18 cellular contexts compared by ENCODE assay signal in genomic region chr1:109083495-109083894, GRCh38. TPM values are rescaled to one million over a fixed set of nuclear protein-coding genes. Genes with fewer than 3 reads are reported as not detected.
DNase-seq lines count a peak whose midpoint lies in the region; TF ChIP-seq lines count a peak whose summit lies in the region.
"Had no signal": no experiment of that assay in that cellular context is flagged by ENCODE, and none has a peak within 500 bp of the region (broad histone marks: within the 10 kb centered on the region; RNA-seq: fewer than 3 reads in every experiment).

No MANE protein-coding gene starts in this region.

- no peaks in the 10 kb centered on the region for H3K9me3 Mint-ChIP-seq in activated T-cell treated with anti-CD3 and anti-CD28 coated beads, Interleukin-2, amount 50 U/mL, for 24 hours
- H3K9me3 Mint-ChIP-seq: CD4-positive, alpha-beta T cell had no signal

- H3K36me3 Mint-ChIP-seq in activated T-cell treated with anti-CD3 and anti-CD28 coated beads, Interleukin-2, amount 50 U/mL, for 24 hours (ENCODE audit: low read depth): no peaks in the 10 kb centered on the region

- no peak overlapping the region for H3K9ac ChIP-seq in SK-N-MC (ENCODE audit: insufficient read length)
- H3K9ac ChIP-seq: SK-N-SH had no signal

- in situ Hi-C loops in G401 (cut with HindIII; ENCODE audit: low sequenced_read_pairs): no loop called here
- in situ Hi-C loops in ACHN (cut with HindIII; ENCODE audit: low pct_ligation_motif_present, low pct_unique_long_range_greater_than_20kb, low sequenced_read_pairs): no loop called here

- H3K27ac ChIP-seq in SK-N-MC (peak overlapping the region; percentile 5; the same call in 1 of the 2 replicates), dorsolateral prefrontal cortex (peak overlapping the region; percentile 24 to 96 (median 90))
- H3K27ac ChIP-seq: Peyer's patch had no signal

- H3K9me3 ChIP-seq in SK-N-MC (ENCODE audit: low read depth, low read length) (no peaks in the 10 kb centered on the region), neuron (ENCODE audit: low read length) (no peaks in the 10 kb centered on the region)
- H3K9me3 ChIP-seq: BE2C, Peyer's patch, SK-N-SH had no signal

- intact Hi-C loops in dorsolateral prefrontal cortex (cut with DNase I): loop anchor here in 1 of 2 donors (5.0 kb wide), 1 partner anchor 121 kb away; the partner anchor contains the start of gene CLCC1

- DNase-seq in SK-N-MC (ENCODE audit: low read depth, low spot score): no peak
- DNase-seq in dorsolateral prefrontal cortex: no peak
- no peak for DNase-seq in NCI-H146 (lab: John Stamatoyannopoulos, UW)
- no peak for DNase-seq in G401 (ENCODE audit: low spot score)
- DNase-seq in activated T-cell treated with anti-CD3 and anti-CD28 coated beads, Interleukin-2, amount 50 U/mL, for 24 hours: no peak
- DNase-seq in ACHN: no peak
- DNase-seq: BE2C; Calu3; CD4-positive, alpha-beta T cell; GOT3; MM.1S; NCI-H1092 treated with DMSO at 0.1 percent for 48 hours; NCI-H1694; NCI-H2227 treated with DMSO at 0.1 percent for 48 hours; NCI-H524; Peyer's patch; SK-N-SH had no signal

- H3K27me3 Mint-ChIP-seq in activated T-cell treated with anti-CD3 and anti-CD28 coated beads, Interleukin-2, amount 50 U/mL, for 24 hours: no peaks in the 10 kb centered on the region
- H3K27me3 Mint-ChIP-seq: CD4-positive, alpha-beta T cell had no signal

- H3K4me1 ChIP-seq in neuron (ENCODE audit: insufficient read depth, low read length): peaks cover 27% of the 10 kb centered on the region
- H3K4me1 ChIP-seq: BE2C, Peyer's patch had no signal

- H3K4me1 Mint-ChIP-seq in activated T-cell treated with anti-CD3 and anti-CD28 coated beads, Interleukin-2, amount 50 U/mL, for 24 hours (ENCODE audit: low read depth): no peaks in the 10 kb centered on the region

- H3K36me3 ChIP-seq in SK-N-MC (ENCODE audit: insufficient read depth, low read length): no peaks in the 10 kb centered on the region
- no peaks in the 10 kb centered on the region for H3K36me3 ChIP-seq in neuron (ENCODE audit: insufficient read depth, low read length)
- H3K36me3 ChIP-seq: BE2C, Peyer's patch had no signal

- peak overlapping the region; percentile 73 for H2AFZ ChIP-seq in neuron (ENCODE audit: low read depth, low read length)

- H3K4me3 ChIP-seq in SK-N-MC: no peak overlapping the region
- H3K4me3 ChIP-seq in dorsolateral prefrontal cortex: peak overlapping the region in 2 of 59 donors; percentile 8 to 10
- no peak overlapping the region for H3K4me3 ChIP-seq in neuron (ENCODE audit: low read length)
- H3K4me3 ChIP-seq: Peyer's patch had no signal

- H3K27ac Mint-ChIP-seq in activated T-cell treated with anti-CD3 and anti-CD28 coated beads, Interleukin-2, amount 50 U/mL, for 24 hours: no peak overlapping the region
- H3K27ac Mint-ChIP-seq: CD4-positive, alpha-beta T cell had no signal

- H3K27me3 ChIP-seq in dorsolateral prefrontal cortex: no peaks in the 10 kb centered on the region
- H3K27me3 ChIP-seq in neuron (ENCODE audit: insufficient read depth, low read length): no peaks in the 10 kb centered on the region
- H3K27me3 ChIP-seq: BE2C, Peyer's patch had no signal

- H3K4me3 Mint-ChIP-seq in activated T-cell treated with anti-CD3 and anti-CD28 coated beads, Interleukin-2, amount 50 U/mL, for 24 hours: no peak overlapping the region
- H3K4me3 Mint-ChIP-seq: CD4-positive, alpha-beta T cell had no signal

- TF ChIP-seq CTCF in dorsolateral prefrontal cortex (IDR thresholded peaks at IDR 0.05 in 54 of 56, conservative IDR thresholded peaks at IDR 0.05 in 2 of 56; ENCODE audit: low read depth in 1 of 56, partially characterized antibody in 56 of 56): no peak

RNA-seq across cellular contexts. Expression of gene TMEM167B, which starts 7.1 kb away (rescaled TPM):
- 10 to 100 TPM; 38.9 to 69.5 (median 53.9) TPM for total RNA-seq in dorsolateral prefrontal cortex
- total RNA-seq in G401 (2014; rRNA removed; shearing (Covaris generic)): 7.2 and 9.6 TPM in 2 replicates

RNA-seq across cellular contexts. Expression of gene TAF13, which starts 7.7 kb away (rescaled TPM):
- total RNA-seq in dorsolateral prefrontal cortex: 10 to 100 TPM; 41.9 to 89.0 (median 66.0) TPM
- total RNA-seq in G401 (2014; rRNA removed; shearing (Covaris generic)): 6.3 and 23.9 TPM in 2 replicates

RNA-seq across cellular contexts. Expression of gene ELAPOR1, which starts 30.4 kb away (rescaled TPM):
- 10 to 100 TPM; 19.9 to 67.6 (median 43.1) TPM for total RNA-seq in dorsolateral prefrontal cortex
- not detected in 2 replicates for total RNA-seq in G401 (2014; rRNA removed; shearing (Covaris generic))

RNA-seq across cellular contexts. Expression of gene WDR47, which starts 41.6 kb away (rescaled TPM):
- total RNA-seq in dorsolateral prefrontal cortex: 100 to 1,000 TPM in 100 of 120 experiments, 10 to 100 TPM in 20; 66.3 to 166 (median 128) TPM
- total RNA-seq in G401 (2014; rRNA removed; shearing (Covaris generic)): 5.4 and 7.1 TPM in 2 replicates

Comparison
In these comparisons a context has a peak if more than half of its experiments do, and no peak if none do; other contexts are left out.
1. RNA of gene ELAPOR1, which starts 30.4 kb away (total RNA-seq): 19.9 to 67.6 TPM in dorsolateral prefrontal cortex; not detected in G401; every median in the first group is over 10 times any median in the second.